ENCODE assay signal across 21 cellular contexts in genomic region chr5:178106556-178107239, GRCh38. TPM values are rescaled to one million over a fixed set of nuclear protein-coding genes. Genes with fewer than 3 reads are reported as not detected.
DNase-seq lines count a peak whose midpoint lies in the region; ATAC-seq, FAIRE-seq and TF ChIP-seq lines count a peak whose summit lies in the region.
"Had no signal": no experiment of that assay in that cellular context is flagged by ENCODE, and none has a peak within 500 bp of the region (broad histone marks: within the 10 kb centered on the region; RNA-seq: fewer than 3 reads in every experiment).

No MANE protein-coding gene starts in this region.

- ATAC-seq in GM19351 (IDR thresholded peaks at IDR 0.05; ENCODE audit: unreplicated experiment) (peak; percentile 65), HG03432 (IDR thresholded peaks at IDR 0.05; ENCODE audit: unreplicated experiment) (peak; percentile 72), HG03025 (IDR thresholded peaks at IDR 0.05; ENCODE audit: low FRiP score, unreplicated experiment) (no peak)
- ATAC-seq: left ventricle myocardium superior, mucosa of descending colon had no signal

- H3K36me3 ChIP-seq in bronchial epithelial cell (ENCODE audit: control insufficient read depth, insufficient read depth, low read length): no peaks in the 10 kb centered on the region
- H3K36me3 ChIP-seq: uterus had no signal

- FAIRE-seq in bronchial epithelial cell (lab: Jason Lieb, UNC): no peak

- peak; percentile 3 for DNase-seq in AG08396 (ENCODE audit: low spot score)
- peak; percentile 51 for DNase-seq in bronchial epithelial cell (ENCODE audit: low read depth)
- DNase-seq in Ammon's horn (ENCODE audit: low spot score): no peak
- DNase-seq in kidney glomerular epithelial cell (lab: John Stamatoyannopoulos, UW): no peak
- no peak for DNase-seq in NCI-H2196 treated with DMSO at 0.1 percent for 48 hours (lab: John Stamatoyannopoulos, UW; ENCODE audit: unreplicated experiment)
- DNase-seq: 8988T; activated CD4-positive, alpha-beta memory T cell treated with anti-CD3 and anti-CD28 coated beads for 36 hours; activated naive CD4-positive, alpha-beta T cell; activated T-cell treated with anti-CD3 and anti-CD28 coated beads for 4 hours; central memory CD4-positive, alpha-beta T cell; H9; left ventricle myocardium superior; mucosa of descending colon; NCI-H2029 treated with DMSO at 0.1 percent for 48 hours; NCI-H524 treated with DMSO at 0.1 percent for 48 hours; retina; SHP77 treated with DMSO at 0.1 percent for 48 hours; uterus had no signal

- no peaks in the 10 kb centered on the region for H3K27me3 ChIP-seq in bronchial epithelial cell (ENCODE audit: control insufficient read depth, insufficient read depth, low read length)
- H3K27me3 ChIP-seq: uterus had no signal

- no peak overlapping the region for H3K4me3 ChIP-seq in bronchial epithelial cell (ENCODE audit: low read depth, low read length)
- H3K4me3 ChIP-seq: mucosa of descending colon, uterus had no signal

- TF ChIP-seq CTCF in bronchial epithelial cell (IDR thresholded peaks at IDR 0.05; ENCODE audit: insufficient read depth, low read length, severe bottlenecking): no peak

RNA-seq across cellular contexts. Expression of gene N4BP3, which starts 6.6 kb away (rescaled TPM):
- total RNA-seq in bronchial epithelial cell: 4.1 and 4.5 TPM in 2 replicates

RNA-seq across cellular contexts. Expression of gene RMND5B, which starts 24.1 kb away (rescaled TPM):
- total RNA-seq in bronchial epithelial cell: 42.9 and 46.5 TPM in 2 replicates

RNA-seq across cellular contexts. Expression of gene NHP2, which starts 47.0 kb away (rescaled TPM):
- 133 and 161 TPM in 2 replicates for total RNA-seq in bronchial epithelial cell

Comparison
In these comparisons a context has a peak if more than half of its experiments do, and no peak if none do; other contexts are left out.
1. DNase-seq: peak in AG08396 (single experiment) and bronchial epithelial cell (single experiment); none in Ammon's horn (single experiment), kidney glomerular epithelial cell (single experiment) and NCI-H2196 treated with DMSO at 0.1 percent for 48 hours (single experiment).